Comparison of ENCODE assay signal across 25 cellular contexts in the genomic region with DNA sequence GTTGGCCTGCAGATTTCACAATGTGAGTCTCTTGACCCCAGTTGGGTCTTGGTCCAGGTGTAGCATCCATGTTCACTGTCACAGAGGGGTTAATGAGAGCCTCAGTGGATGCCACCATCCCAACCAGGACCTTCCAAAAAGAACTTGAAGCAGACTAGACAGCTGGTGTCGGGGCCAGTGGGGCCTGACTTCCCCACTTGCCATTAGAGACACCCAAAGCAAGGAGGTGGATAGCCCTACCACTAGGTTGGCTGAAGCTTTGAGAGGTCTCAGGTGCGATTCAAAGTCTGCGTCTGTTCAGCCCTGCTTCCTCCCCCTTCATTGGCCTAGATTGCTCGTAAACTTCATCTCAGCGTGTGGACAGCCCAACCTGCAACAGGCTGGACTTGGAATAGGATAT.
DNase-seq lines count a peak whose midpoint lies in the region; ATAC-seq, FAIRE-seq and TF ChIP-seq lines count a peak whose summit lies in the region.
"Had no signal": no experiment of that assay in that cellular context is flagged by ENCODE, and none has a peak within 500 bp of the region (broad histone marks: within the 10 kb centered on the region; RNA-seq: fewer than 3 reads in every experiment).

No MANE protein-coding gene starts in this region.

- H3K36me3 ChIP-seq in HEK293 (ENCODE audit: control insufficient read depth in 2 of 2, insufficient read depth in 1 of 2, low read length in 2 of 2) (no peaks in the 10 kb centered on the region), K562 (ENCODE audit: control insufficient read depth, insufficient read depth, low read length) (no peaks in the 10 kb centered on the region), breast epithelium (no peaks in the 10 kb centered on the region)
- H3K36me3 ChIP-seq: BLaER1 treated with 17β-estradiol and CSF1 and Interleukin-3, amounts not matched to agents 10 nM and 100 nM had no signal

- no peaks in the 10 kb centered on the region for H3K79me2 ChIP-seq in K562 (ENCODE audit: control insufficient read depth, insufficient read depth, low read length)

- ATAC-seq in K562 = no peak
- no peak for ATAC-seq in HG03095 (IDR thresholded peaks at IDR 0.05; ENCODE audit: unreplicated experiment)
- ATAC-seq: A549 had no signal

- intact Hi-C loops in K562 (cut with micrococcal nuclease) (loop anchor here (5.0 to 10.0 kb wide), 2 partner anchors 127 to 234 kb away; no protein-coding TSS in a partner anchor), breast epithelium (cut with DNase I; ENCODE audit: low total_unique reads) (no loop called here)

- H3K9me3 Mint-ChIP-seq in neural crest cell (no peaks in the 10 kb centered on the region), HFFc6 (no peaks in the 10 kb centered on the region; the same call in 1 of the 2 replicates)
- H3K9me3 Mint-ChIP-seq: CD4-positive, alpha-beta memory T cell; CD8-positive, alpha-beta memory T cell had no signal

- POLR2A ChIA-PET in HEK293 (lab: Yijun Ruan, JAX) (no interaction called here), K562 (lab: Yijun Ruan, JAX) (interaction anchor here (0.6 kb wide), 2 partner anchors 11 to 226 kb away, joined by 3 to 4 read pairs; no protein-coding TSS in a partner anchor)

- no peak overlapping the region for H3K4me3 ChIP-seq in HEK293 (ENCODE audit: low read depth, low read length)
- no peak overlapping the region for H3K4me3 ChIP-seq in K562
- H3K4me3 ChIP-seq in breast epithelium = no peak overlapping the region
- H3K4me3 ChIP-seq: A549; BLaER1 treated with 17β-estradiol and CSF1 and Interleukin-3, amounts not matched to agents 10 nM and 100 nM had no signal

- DNase-seq in K562 (ENCODE audit: extremely low read depth in 1 of 4, low spot score in 3 of 4) (no peak), mesenteric fat pad (ENCODE audit: low spot score) (peak; percentile 51), neural crest cell (ENCODE audit: low read depth, low spot score) (no peak), HFFc6 (no peak), DMS53 treated with DMSO at 0.1 percent for 48 hours (lab: John Stamatoyannopoulos, UW; ENCODE audit: unreplicated experiment) (no peak), breast epithelium (ENCODE audit: low spot score in 2 of 2) (no peak)
- DNase-seq: AML-193; CD4-positive, alpha-beta memory T cell; CD8-positive, alpha-beta memory T cell; COR-L47; DMS 273 treated with DMSO at 0.1 percent for 48 hours; DMS153; DMS53; DMS79 treated with DMSO at 0.1 percent for 48 hours; GF-D8 had no signal

- no peak overlapping the region for H3K4me3 Mint-ChIP-seq in neural crest cell
- no peak overlapping the region for H3K4me3 Mint-ChIP-seq in HFFc6
- H3K4me3 Mint-ChIP-seq: B cell; CD4-positive, alpha-beta memory T cell; CD8-positive, alpha-beta memory T cell had no signal

- H3K9me1 ChIP-seq in K562 (ENCODE audit: control insufficient read depth, insufficient read depth, low read length) = no peaks in the 10 kb centered on the region

- CTCF ChIA-PET in HEK293 (lab: Yijun Ruan, JAX) = interaction anchor here (1.1 to 1.2 kb wide), 2 partner anchors 235 to 330 kb away, joined by 3 to 4 read pairs; no protein-coding TSS in a partner anchor
- CTCF ChIA-PET in K562 (lab: Yijun Ruan, JAX; ENCODE audit: low intra/inter-chr PET ratio) = no interaction called here

- no peak for TF ChIP-seq RAD21 in K562 (CRISPR knock-in tag; conservative IDR thresholded peaks at IDR 0.05 in 1 of 2, IDR thresholded peaks at IDR 0.05 in 1 of 2)

- 44% methylated on average over 5 of the region's 5 CpGs for WGBS in K562 (ENCODE audit: insufficient coverage, low coverage, missing lambda C conversion rate)

- no peaks in the 10 kb centered on the region for H4K20me1 ChIP-seq in K562 (replicated peaks; ENCODE audit: control insufficient read depth, insufficient read depth, low read length)
- H4K20me1 ChIP-seq: BLaER1 treated with 17β-estradiol and CSF1 and Interleukin-3, amounts not matched to agents 10 nM and 100 nM had no signal

- H2AFZ ChIP-seq in K562 (ENCODE audit: low read depth, low read length) = peak overlapping the region; percentile 53

- H3K4me1 Mint-ChIP-seq in neural crest cell (peaks cover 18% of the 10 kb centered on the region), HFFc6 (ENCODE audit: low read depth) (peaks cover 8% of the 10 kb centered on the region; the same call in 1 of the 2 replicates)
- H3K4me1 Mint-ChIP-seq: CD8-positive, alpha-beta memory T cell had no signal

- H3K9me3 ChIP-seq in HEK293 (ENCODE audit: control insufficient read depth, insufficient read depth, low read depth, low read length) (no peaks in the 10 kb centered on the region), K562 (replicated peaks; ENCODE audit: control insufficient read depth, insufficient read depth, low read depth, low read length) (no peaks in the 10 kb centered on the region), breast epithelium (no peaks in the 10 kb centered on the region)
- H3K9me3 ChIP-seq: A549; BLaER1 treated with 17β-estradiol and CSF1 and Interleukin-3, amounts not matched to agents 10 nM and 100 nM had no signal

- in situ Hi-C loops in K562 (cut with MboI) = no loop called here

- H3K4me1 ChIP-seq in HEK293 (ENCODE audit: control insufficient read depth, insufficient read depth, low read length) (peaks cover 3% of the 10 kb centered on the region), K562 (replicated peaks in 1 of 2; ENCODE audit: control insufficient read depth in 2 of 2, insufficient read depth in 2 of 2, low read length in 2 of 2) (peaks cover under 1 to 20% of the 10 kb centered on the region in 2 experiments; a peak in 3 of 5 replicates), breast epithelium (no peaks in the 10 kb centered on the region)

- TF ChIP-seq CTCF in HEK293 (tag by site-specific recombination; IDR thresholded peaks at IDR 0.05) = no peak
- TF ChIP-seq CTCF in K562 (IDR thresholded peaks at IDR 0.05 in 2 of 3, conservative IDR thresholded peaks at IDR 0.05 in 1 of 3; ENCODE audit: insufficient read depth in 2 of 3, low read depth in 1 of 3, low read length in 3 of 3) = no peak
- TF ChIP-seq CTCF in neural crest cell (conservative IDR thresholded peaks at IDR 0.05) = no peak
- TF ChIP-seq CTCF in HFFc6 (IDR thresholded peaks at IDR 0.05) = no peak
- no peak for TF ChIP-seq CTCF in breast epithelium (IDR thresholded peaks at IDR 0.05)

- FAIRE-seq in K562 (lab: Jason Lieb, UNC) = no peak
- FAIRE-seq: A549, G401.6, GM12891, GM19239 had no signal

- BruUV-seq in K562 (replicated peaks; lab: Mats Ljungman, UMichigan) = no TSS peak

- H3K9ac ChIP-seq in K562 (ENCODE audit: insufficient read depth in 1 of 2, low read depth in 2 of 2, low read length in 2 of 2) = no peak overlapping the region
- H3K9ac ChIP-seq: BLaER1 treated with 17β-estradiol and CSF1 and Interleukin-3, amounts not matched to agents 10 nM and 100 nM had no signal

- no peak overlapping the region for H3K27ac ChIP-seq in HEK293 (ENCODE audit: extremely low read depth, low read depth, low read length)
- no peak overlapping the region for H3K27ac ChIP-seq in K562 (ENCODE audit: extremely low read depth, low read depth, low read length)
- no peak overlapping the region for H3K27ac ChIP-seq in breast epithelium
- H3K27ac ChIP-seq: 22Rv1; A549; BLaER1 treated with 17β-estradiol and CSF1 and Interleukin-3, amounts not matched to agents 10 nM and 100 nM; C4-2B had no signal

- TF ChIP-seq POLR2A in K562 (conservative IDR thresholded peaks at IDR 0.05) = no peak
- no peak for TF ChIP-seq POLR2A in breast epithelium (IDR thresholded peaks at IDR 0.05)

- no peak overlapping the region for H3K4me2 ChIP-seq in K562 (ENCODE audit: insufficient read depth, low read length)
- H3K4me2 ChIP-seq: A549; BLaER1 treated with 17β-estradiol and CSF1 and Interleukin-3, amounts not matched to agents 10 nM and 100 nM had no signal

- TF ChIP-seq EP300 in K562 (IDR thresholded peaks at IDR 0.05; ENCODE audit: low read length) = no peak

- H3K27me3 ChIP-seq in K562 (ENCODE audit: control insufficient read depth in 2 of 2, insufficient read depth in 2 of 2, low read length in 2 of 2) (no peaks in the 10 kb centered on the region), breast epithelium (no peaks in the 10 kb centered on the region)
- H3K27me3 ChIP-seq: BLaER1 treated with 17β-estradiol and CSF1 and Interleukin-3, amounts not matched to agents 10 nM and 100 nM had no signal

- H3K27me3 Mint-ChIP-seq in neural crest cell (ENCODE audit: low read depth) = no peaks in the 10 kb centered on the region
- H3K27me3 Mint-ChIP-seq in HFFc6 (ENCODE audit: insufficient read depth) = peaks cover 7% of the 10 kb centered on the region

- H3K27ac Mint-ChIP-seq in neural crest cell (ENCODE audit: unreplicated experiment) = peak overlapping the region; percentile 73
- no peak overlapping the region for H3K27ac Mint-ChIP-seq in HFFc6
- H3K27ac Mint-ChIP-seq: B cell had no signal

- H3K36me3 Mint-ChIP-seq in neural crest cell (ENCODE audit: low read depth) (no peaks in the 10 kb centered on the region), HFFc6 (ENCODE audit: low read depth) (no peaks in the 10 kb centered on the region)
- H3K36me3 Mint-ChIP-seq: CD4-positive, alpha-beta memory T cell; CD8-positive, alpha-beta memory T cell had no signal

TF ChIP-seq in HEK293, 187 proteins besides CTCF, POLR2A, EP300 and RAD21 (continues in another document):
- TF ChIP-seq ZNF777 (tag by site-specific recombination; IDR thresholded peaks at IDR 0.05; ENCODE audit: borderline replicate concordance) = no peak
- no peak for TF ChIP-seq ZNF654 (tag by site-specific recombination; IDR thresholded peaks at IDR 0.05; ENCODE audit: low read depth)

TF ChIP-seq in K562, 482 proteins besides CTCF, POLR2A, EP300 and RAD21 (continues in another document):
- TF ChIP-seq, protein P1, sequence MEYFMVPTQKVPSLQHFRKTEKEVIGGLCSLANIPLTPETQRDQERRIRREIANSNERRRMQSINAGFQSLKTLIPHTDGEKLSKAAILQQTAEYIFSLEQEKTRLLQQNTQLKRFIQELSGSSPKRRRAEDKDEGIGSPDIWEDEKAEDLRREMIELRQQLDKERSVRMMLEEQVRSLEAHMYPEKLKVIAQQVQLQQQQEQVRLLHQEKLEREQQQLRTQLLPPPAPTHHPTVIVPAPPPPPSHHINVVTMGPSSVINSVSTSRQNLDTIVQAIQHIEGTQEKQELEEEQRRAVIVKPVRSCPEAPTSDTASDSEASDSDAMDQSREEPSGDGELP (CRISPR knock-in tag; IDR thresholded peaks at IDR 0.05; ENCODE audit: borderline replicate concordance) = no peak
- TF ChIP-seq ZNF445 (CRISPR knock-in tag; IDR thresholded peaks at IDR 0.05; ENCODE audit: low read depth) = no peak
- TF ChIP-seq SREBF2 (CRISPR knock-in tag; IDR thresholded peaks at IDR 0.05) = no peak
- no peak for TF ChIP-seq PPARD (CRISPR knock-in tag; IDR thresholded peaks at IDR 0.05)
- no peak for TF ChIP-seq ZNF174 (CRISPR knock-in tag; IDR thresholded peaks at IDR 0.05)
- TF ChIP-seq LARP7 (IDR thresholded peaks at IDR 0.05) = no peak
